Comparison of ENCODE assay signal across 11 cellular contexts in genomic region chr16:27432600-27432957, GRCh38. TPM values are rescaled to one million over a fixed set of nuclear protein-coding genes. Genes with fewer than 3 reads are reported as not detected.
A peak's percentile ranks its signal among the peaks of the same experiment; 100 is the strongest.
DNase-seq lines count a peak whose midpoint lies in the region; ATAC-seq and TF ChIP-seq lines count a peak whose summit lies in the region.
"Had no signal": no experiment of that assay in that cellular context is flagged by ENCODE, and none has a peak within 500 bp of the region (broad histone marks: within the 10 kb centered on the region; RNA-seq: fewer than 3 reads in every experiment).

No MANE protein-coding gene starts in this region.

- POLR2A ChIA-PET in HEK293T (lab: Yijun Ruan, JAX): no interaction called here

- no peaks in the 10 kb centered on the region for H3K4me1 ChIP-seq in ovary (ENCODE audit: insufficient read depth)

- no peaks in the 10 kb centered on the region for H3K36me3 ChIP-seq in ovary

- DNase-seq in AG10803 (ENCODE audit: low read depth) (peak; percentile 74), HEK293T (ENCODE audit: extremely low spot score) (peak; percentile 6), astrocyte of the hippocampus (ENCODE audit: low read depth, low spot score) (peak; percentile 66), mucosa of gallbladder (ENCODE audit: low spot score) (peak; percentile 3), NCI-H69 (lab: John Stamatoyannopoulos, UW) (no peak), ovary (no peak)
- DNase-seq: DMS79 treated with DMSO at 0.1 percent for 48 hours had no signal

- H3K4me3 ChIP-seq in AG10803 (ENCODE audit: low read length) (no peak overlapping the region), ovary (no peak overlapping the region)

- ATAC-seq in HG02610 (IDR thresholded peaks at IDR 0.05; ENCODE audit: unreplicated experiment) (no peak), GM21526 (IDR thresholded peaks at IDR 0.05; ENCODE audit: low FRiP score, unreplicated experiment) (no peak)

- no peak for TF ChIP-seq EP300 in ovary (IDR thresholded peaks at IDR 0.05)

- 10 to 13% (median 11%) methylated on average over 6 of the region's 6 CpGs for WGBS in ovary, 3 donors

- TF ChIP-seq CTCF in AG10803 (conservative IDR thresholded peaks at IDR 0.05; ENCODE audit: low read length): no peak
- no peak for TF ChIP-seq CTCF in ovary (IDR thresholded peaks at IDR 0.05)

- H3K27ac ChIP-seq in ovary: no peak overlapping the region
- H3K27ac ChIP-seq: HL-60, VCaP had no signal

- intact Hi-C loops in ovary (cut with DNase I): no loop called here

- CTCF ChIA-PET in HEK293T (lab: Yijun Ruan, JAX): no interaction called here

- no peaks in the 10 kb centered on the region for H3K9me3 ChIP-seq in ovary

- H3K27me3 ChIP-seq in ovary: no peaks in the 10 kb centered on the region

- no peak for TF ChIP-seq POLR2A in ovary (IDR thresholded peaks at IDR 0.05)

TF ChIP-seq in HEK293T, 16 proteins besides CTCF, POLR2A, EP300 and RAD21:
- TF ChIP-seq TARDBP (IDR thresholded peaks at IDR 0.05) (no peak), HDGF (IDR thresholded peaks at IDR 0.05; ENCODE audit: borderline replicate concordance) (no peak), CTBP1 (IDR thresholded peaks at IDR 0.05; ENCODE audit: borderline replicate concordance) (no peak), SP1 (IDR thresholded peaks at IDR 0.05) (no peak), ZNF384 (IDR thresholded peaks at IDR 0.05) (no peak), SUZ12 (IDR thresholded peaks at IDR 0.05) (no peak), FOXK2 (IDR thresholded peaks at IDR 0.05) (no peak), FOXA1 (IDR thresholded peaks at IDR 0.05) (no peak), LEF1 (IDR thresholded peaks at IDR 0.05; ENCODE audit: borderline replicate concordance) (no peak), FOXM1 (IDR thresholded peaks at IDR 0.05; ENCODE audit: borderline replicate concordance) (no peak), NFRKB (IDR thresholded peaks at IDR 0.05) (no peak), L3MBTL2 (conservative IDR thresholded peaks at IDR 0.05) (no peak), ELF4 (IDR thresholded peaks at IDR 0.05) (no peak), BHLHE40 (IDR thresholded peaks at IDR 0.05; ENCODE audit: borderline replicate concordance) (no peak), PKNOX1 (IDR thresholded peaks at IDR 0.05) (no peak), ARNT (IDR thresholded peaks at IDR 0.05) (no peak)
TF ChIP-seq in HEK293T: peak in this region for 0.

RNA-seq across cellular contexts. Expression of gene IL21R, which starts 30.6 kb away (rescaled TPM):
- total RNA-seq in mucosa of gallbladder (1.2 TPM), ovary (under 1 TPM in 5 of 7 donors, not detected in 2; 0.05 to 0.45 (median 0.23) TPM)
- under 1 TPM; 0.01 to 1.00 TPM for polyA plus RNA-seq in ovary

Comparison
In these comparisons a context has a peak if more than half of its experiments do, and no peak if none do; other contexts are left out.
1. DNase-seq: peak in AG10803 (single experiment), HEK293T (single experiment), astrocyte of the hippocampus (single experiment) and mucosa of gallbladder (single experiment); none in NCI-H69 (single experiment) and ovary (0 of 5).